Comparison of ENCODE assay signal across 9 cellular contexts in the genomic region with DNA sequence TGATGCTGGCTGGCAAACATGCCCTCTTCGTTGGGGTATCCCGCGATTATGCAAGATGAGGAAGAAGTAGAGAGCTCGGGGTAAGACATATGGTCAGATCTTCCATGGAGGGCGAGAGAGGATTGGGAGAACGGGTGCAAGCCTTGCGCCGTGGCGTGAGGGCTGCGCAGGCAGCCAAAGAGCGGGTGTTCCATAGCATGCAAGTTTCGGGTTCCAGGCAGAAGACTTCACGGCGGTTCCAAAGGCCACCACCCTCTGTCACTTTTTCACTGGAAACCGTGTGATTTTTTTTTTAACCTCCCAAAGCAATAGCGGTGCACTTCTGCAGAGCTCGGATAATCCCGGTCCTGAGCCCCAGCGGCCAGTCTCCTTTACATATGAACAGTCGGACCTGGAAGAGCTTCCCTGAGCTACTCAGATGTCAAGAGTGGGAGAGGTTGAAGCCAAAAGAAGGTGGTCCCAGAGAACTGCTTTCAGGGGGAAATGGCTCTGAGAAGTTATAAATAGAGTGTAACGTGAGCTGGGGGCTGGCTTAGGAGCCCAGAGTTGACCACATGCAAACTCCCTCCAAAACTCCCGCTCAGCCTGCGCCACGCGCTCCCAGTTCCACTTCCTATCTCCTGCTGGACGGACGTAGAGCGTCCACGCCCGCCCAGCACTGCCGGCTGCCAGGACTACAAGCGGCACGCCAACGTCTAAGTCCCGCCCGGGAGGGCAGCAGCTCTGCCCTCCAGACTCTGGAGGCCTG. TPM values are rescaled to one million over a fixed set of nuclear protein-coding genes. Genes with fewer than 3 reads are reported as not detected.
DNase-seq lines count a peak whose midpoint lies in the region; ATAC-seq and TF ChIP-seq lines count a peak whose summit lies in the region.
"Had no signal": no experiment of that assay in that cellular context is flagged by ENCODE, and none has a peak within 500 bp of the region (broad histone marks: within the 10 kb centered on the region; RNA-seq: fewer than 3 reads in every experiment).

A gene (minus strand): TSS at position 475 of the 748 bp plus-strand sequence. CDS start 281 bp downstream, at position 194.

- H3K4me3 ChIP-seq in HUES64 (ENCODE audit: low read length) (peak within 1 kb of the TSS; percentile 65), coronary artery (peak within 1 kb of the TSS; percentile 92), stomach smooth muscle (ENCODE audit: low read length in 2 of 2) (peak within 1 kb of the TSS; percentile 76)
- no peak within 1 kb of the TSS for H3K4me3 ChIP-seq in effector memory CD4-positive, alpha-beta T cell (ENCODE audit: insufficient read depth, low read depth, low read length, poor library complexity, severe bottlenecking)
- H3K4me3 ChIP-seq in naive thymus-derived CD4-positive, alpha-beta T cell (ENCODE audit: low read length) = no peak within 1 kb of the TSS

- peaks cover 43 to 49% (median 48%) of the 10 kb centered on the region in 5 donors for H3K27me3 Mint-ChIP-seq in naive thymus-derived CD4-positive, alpha-beta T cell

- H3K4me3 Mint-ChIP-seq in naive thymus-derived CD4-positive, alpha-beta T cell = no peak within 1 kb of the TSS

- 2% methylated on average over 36 of the region's 36 CpGs for WGBS in HUES64

- DNase-seq in coronary artery (ENCODE audit: low spot score) (peak; percentile 86), left kidney (ENCODE audit: low read depth, low spot score) (peak; percentile 91), activated T-cell treated with anti-CD3 and anti-CD28 coated beads for 4 hours (no peak)
- no peak for DNase-seq in effector memory CD4-positive, alpha-beta T cell
- no peak for DNase-seq in naive thymus-derived CD4-positive, alpha-beta T cell
- DNase-seq: activated CD4-positive, alpha-beta T cell treated with anti-CD3 and anti-CD28 coated beads, Interleukin-2, amount 50 U/mL, for 4 hours had no signal

- peaks cover 0 to 17% (median 2%) of the 10 kb centered on the region in 11 donors for H3K9me3 Mint-ChIP-seq in naive thymus-derived CD4-positive, alpha-beta T cell

- intact Hi-C loops in naive thymus-derived CD4-positive, alpha-beta T cell (cut with micrococcal nuclease) = no loop called here

- POLR2A ChIA-PET in naive thymus-derived CD4-positive, alpha-beta T cell (lab: Charles Lee) = no interaction called here

- no peak for ATAC-seq in GM21737 (IDR thresholded peaks at IDR 0.05; ENCODE audit: unreplicated experiment)
- no peak for ATAC-seq in naive thymus-derived CD4-positive, alpha-beta T cell

- H3K4me1 ChIP-seq in HUES64 (ENCODE audit: insufficient read depth, low read length) (peaks cover 24% of the 10 kb centered on the region), stomach smooth muscle (ENCODE audit: control insufficient read depth, insufficient read depth, low read length) (peaks cover 16% of the 10 kb centered on the region)
- no peaks in the 10 kb centered on the region for H3K4me1 ChIP-seq in effector memory CD4-positive, alpha-beta T cell (ENCODE audit: control insufficient read depth, insufficient read depth, low read length, poor library complexity, severe bottlenecking)
- H3K4me1 ChIP-seq in naive thymus-derived CD4-positive, alpha-beta T cell (ENCODE audit: control insufficient read depth in 2 of 2, insufficient read depth in 2 of 2, low read length in 2 of 2) = no peaks in the 10 kb centered on the region

- H3K27ac ChIP-seq in HUES64 (ENCODE audit: low read depth, low read length) (no peak within 1 kb of the TSS), coronary artery (peak within 1 kb of the TSS; percentile 69 to 92), stomach smooth muscle (ENCODE audit: low read length) (peak within 1 kb of the TSS; percentile 56)
- no peak within 1 kb of the TSS for H3K27ac ChIP-seq in effector memory CD4-positive, alpha-beta T cell (ENCODE audit: insufficient read depth, low read length, poor library complexity, severe bottlenecking)
- H3K27ac ChIP-seq in naive thymus-derived CD4-positive, alpha-beta T cell (ENCODE audit: low read depth, low read length) = no peak within 1 kb of the TSS

- H3K36me3 Mint-ChIP-seq in naive thymus-derived CD4-positive, alpha-beta T cell = peaks cover 0 to 7% (median 0%) of the 10 kb centered on the region in 5 donors

- CTCF ChIA-PET in naive thymus-derived CD4-positive, alpha-beta T cell (lab: Charles Lee) = no interaction called here

- no peak within 1 kb of the TSS for H3K27ac Mint-ChIP-seq in naive thymus-derived CD4-positive, alpha-beta T cell

- peaks cover 88% of the 10 kb centered on the region for H3K27me3 ChIP-seq in HUES64 (ENCODE audit: insufficient read depth, low read length)
- peaks cover 14 to 37% of the 10 kb centered on the region in 2 donors for H3K27me3 ChIP-seq in stomach smooth muscle (ENCODE audit: control insufficient read depth in 1 of 2, insufficient read depth in 2 of 2, low read length in 2 of 2)
- no peaks in the 10 kb centered on the region for H3K27me3 ChIP-seq in effector memory CD4-positive, alpha-beta T cell (replicated peaks; ENCODE audit: control insufficient read depth, insufficient read depth, low read length, poor library complexity, severe bottlenecking)
- no peaks in the 10 kb centered on the region for H3K27me3 ChIP-seq in naive thymus-derived CD4-positive, alpha-beta T cell (ENCODE audit: control insufficient read depth in 2 of 2, insufficient read depth in 2 of 2, low read length in 2 of 2)

- H3K4me1 Mint-ChIP-seq in naive thymus-derived CD4-positive, alpha-beta T cell = no peaks in the 10 kb centered on the region

- no peak within 1 kb of the TSS for H3K9ac ChIP-seq in HUES64 (ENCODE audit: low read depth, low read length)
- peak within 1 kb of the TSS; percentile 21 to 56 for H3K9ac ChIP-seq in stomach smooth muscle (ENCODE audit: low read length in 2 of 2)

- H3K36me3 ChIP-seq in HUES64 (ENCODE audit: insufficient read depth, low read length) = no peaks in the 10 kb centered on the region
- no peaks in the 10 kb centered on the region for H3K36me3 ChIP-seq in stomach smooth muscle (ENCODE audit: control insufficient read depth in 2 of 2, insufficient read depth in 2 of 2, low read length in 2 of 2)
- H3K36me3 ChIP-seq in effector memory CD4-positive, alpha-beta T cell (ENCODE audit: control insufficient read depth, insufficient read depth, low read length) = no peaks in the 10 kb centered on the region
- no peaks in the 10 kb centered on the region for H3K36me3 ChIP-seq in naive thymus-derived CD4-positive, alpha-beta T cell (ENCODE audit: control insufficient read depth in 2 of 3, insufficient read depth in 3 of 3, low read length in 3 of 3)

- TF ChIP-seq CTCF in coronary artery (IDR thresholded peaks at IDR 0.05) = no peak

- no peaks in the 10 kb centered on the region for H3K9me3 ChIP-seq in HUES64 (ENCODE audit: insufficient read depth, low read depth, low read length)
- H3K9me3 ChIP-seq in stomach smooth muscle (ENCODE audit: control insufficient read depth in 2 of 2, low read length in 2 of 2) = no peaks in the 10 kb centered on the region
- no peaks in the 10 kb centered on the region for H3K9me3 ChIP-seq in effector memory CD4-positive, alpha-beta T cell (ENCODE audit: control insufficient read depth, low read length)
- H3K9me3 ChIP-seq in naive thymus-derived CD4-positive, alpha-beta T cell (ENCODE audit: control insufficient read depth in 2 of 3, low read length in 3 of 3) = no peaks in the 10 kb centered on the region

RNA-seq across cellular contexts. Expression of the gene that starts here (rescaled TPM):
- 0.10 TPM for polyA plus RNA-seq in HUES64 (2013, experiment 1 of 2)
- polyA plus RNA-seq in HUES64 (2013, experiment 2 of 2) = 0.13 TPM
- not detected for total RNA-seq in naive thymus-derived CD4-positive, alpha-beta T cell
- not detected for polyA plus RNA-seq in naive thymus-derived CD4-positive, alpha-beta T cell

Comparison
In these comparisons a context has a peak if more than half of its experiments do, and no peak if none do; other contexts are left out.
1. H3K27ac ChIP-seq: peak in coronary artery (2 of 2) and stomach smooth muscle (single experiment); none in HUES64 (single experiment), effector memory CD4-positive, alpha-beta T cell (single experiment) and naive thymus-derived CD4-positive, alpha-beta T cell (single experiment).
2. H3K4me3 ChIP-seq: peak in HUES64 (single experiment), coronary artery (single experiment) and stomach smooth muscle (2 of 2); none in effector memory CD4-positive, alpha-beta T cell (single experiment) and naive thymus-derived CD4-positive, alpha-beta T cell (single experiment).
3. DNase-seq: peak in coronary artery (single experiment) and left kidney (single experiment); none in activated T-cell treated with anti-CD3 and anti-CD28 coated beads for 4 hours (single experiment), effector memory CD4-positive, alpha-beta T cell (0 of 3) and naive thymus-derived CD4-positive, alpha-beta T cell (0 of 9).